In genomic region chr17:70183508-70183907, GRCh38 we compare ENCODE assay signal across 20 cellular contexts. TPM values are rescaled to one million over a fixed set of nuclear protein-coding genes. Genes with fewer than 3 reads are reported as not detected.
A peak's percentile ranks its signal among the peaks of the same experiment; 100 is the strongest.
DNase-seq lines count a peak whose midpoint lies in the region; ATAC-seq and TF ChIP-seq lines count a peak whose summit lies in the region.
"Had no signal": no experiment of that assay in that cellular context is flagged by ENCODE, and none has a peak within 500 bp of the region (broad histone marks: within the 10 kb centered on the region; RNA-seq: fewer than 3 reads in every experiment).

No MANE protein-coding gene starts in this region.

- H3K9me3 ChIP-seq in left ventricle myocardium inferior (replicated peaks) = no peaks in the 10 kb centered on the region
- no peaks in the 10 kb centered on the region for H3K9me3 ChIP-seq in parathyroid adenoma (ENCODE audit: control insufficient read depth, low read length)
- H3K9me3 ChIP-seq in skeletal muscle tissue (ENCODE audit: control insufficient read depth in 3 of 3, low read length in 3 of 3) = no peaks in the 10 kb centered on the region
- no peaks in the 10 kb centered on the region for H3K9me3 ChIP-seq in Caco-2
- H3K9me3 ChIP-seq: BLaER1 had no signal

- H3K27ac Mint-ChIP-seq in natural killer cell (no peak overlapping the region), Caco-2 (ENCODE audit: unreplicated experiment) (no peak overlapping the region)
- H3K27ac Mint-ChIP-seq: B cell; CD4-positive, CD25-positive, alpha-beta regulatory T cell; CD8-positive, alpha-beta T cell had no signal

- H3K4me1 Mint-ChIP-seq in natural killer cell (no peaks in the 10 kb centered on the region), Caco-2 (ENCODE audit: low read depth, unreplicated experiment) (no peaks in the 10 kb centered on the region)
- H3K4me1 Mint-ChIP-seq: B cell; CD4-positive, CD25-positive, alpha-beta regulatory T cell had no signal

- BruUV-seq in Caco-2 (replicated peaks; lab: Mats Ljungman, UMichigan) = no TSS peak

- no peak for DNase-seq in left ventricle myocardium inferior
- no peak for DNase-seq in Right ventricle myocardium superior
- no peak for DNase-seq in natural killer cell
- DNase-seq in Caco-2 = no peak
- DNase-seq: CD4-positive, CD25-positive, alpha-beta regulatory T cell; CD8-positive, alpha-beta T cell; DMS 273 treated with DMSO at 0.1 percent for 48 hours; DMS79; EL; GDM1; GM23248; H7; HCEC 1CT had no signal

- no peak for ATAC-seq in Right ventricle myocardium superior (ENCODE audit: poor library complexity)
- ATAC-seq in natural killer cell = no peak
- ATAC-seq: CD8-positive, alpha-beta T cell; GM12878 had no signal

- H3K9ac ChIP-seq in parathyroid adenoma = no peak overlapping the region
- H3K9ac ChIP-seq in skeletal muscle tissue (ENCODE audit: low read depth in 1 of 3, low read length in 3 of 3) = no peak overlapping the region
- H3K9ac ChIP-seq: BLaER1, GM23248 had no signal

- intact Hi-C loops in left ventricle myocardium inferior (cut with micrococcal nuclease) = no loop called here
- intact Hi-C loops in Right ventricle myocardium superior (cut with DNase I) = no loop called here
- intact Hi-C loops in natural killer cell (cut with micrococcal nuclease) = no loop called here
- intact Hi-C loops in Caco-2 (cut with micrococcal nuclease; ENCODE audit: unreplicated experiment) = no loop called here

- H3K4me3 Mint-ChIP-seq in natural killer cell (no peak overlapping the region), Caco-2 (ENCODE audit: unreplicated experiment) (no peak overlapping the region)
- H3K4me3 Mint-ChIP-seq: B cell; CD4-positive, CD25-positive, alpha-beta regulatory T cell; CD8-positive, alpha-beta T cell had no signal

- peak overlapping the region; percentile 38 for H3K4me2 ChIP-seq in parathyroid adenoma (ENCODE audit: low read length)
- H3K4me2 ChIP-seq: BLaER1 had no signal

- CTCF ChIA-PET in Caco-2 (lab: Charles Lee) = no interaction called here

- no peak overlapping the region for H3K4me3 ChIP-seq in left ventricle myocardium inferior
- H3K4me3 ChIP-seq in parathyroid adenoma (ENCODE audit: low read depth, low read length) = no peak overlapping the region
- H3K4me3 ChIP-seq in skeletal muscle tissue (ENCODE audit: low read length in 3 of 3) = no peak overlapping the region
- no peak overlapping the region for H3K4me3 ChIP-seq in Caco-2 (ENCODE audit: low read depth, low read length)
- H3K4me3 ChIP-seq: BLaER1, GM12878, GM23248 had no signal

- no peak overlapping the region for H2AFZ ChIP-seq in parathyroid adenoma
- H2AFZ ChIP-seq: GM23248 had no signal

- POLR2A ChIA-PET in Caco-2 (lab: Charles Lee) = no interaction called here

- TF ChIP-seq CTCF in left ventricle myocardium inferior (IDR thresholded peaks at IDR 0.05; ENCODE audit: borderline replicate concordance) (no peak), parathyroid adenoma (IDR thresholded peaks at IDR 0.05) (no peak), natural killer cell (IDR thresholded peaks at IDR 0.05) (no peak), Caco-2 (IDR thresholded peaks at IDR 0.05; ENCODE audit: insufficient read depth in 1 of 2, low read depth in 1 of 2, low read length in 1 of 2, severe bottlenecking in 1 of 2, unreplicated experiment in 1 of 2) (no peak)

- H3K4me1 ChIP-seq in left ventricle myocardium inferior (peaks cover 53% of the 10 kb centered on the region), parathyroid adenoma (peaks cover 13% of the 10 kb centered on the region), skeletal muscle tissue (ENCODE audit: control insufficient read depth in 3 of 3, insufficient read depth in 3 of 3, low read length in 3 of 3) (peaks cover 3 to 16% (median 6%) of the 10 kb centered on the region in 3 donors), Caco-2 (no peaks in the 10 kb centered on the region)
- H3K4me1 ChIP-seq: BLaER1 had no signal

- H3K27ac ChIP-seq in left ventricle myocardium inferior (replicated peaks) (peak overlapping the region; percentile 36), parathyroid adenoma (peak overlapping the region; percentile 99), skeletal muscle tissue (ENCODE audit: low read depth, low read length) (peak overlapping the region; percentile 1)
- H3K27ac ChIP-seq: 22Rv1, BLaER1, C4-2B, GM23248 had no signal

- H3K9me3 Mint-ChIP-seq in natural killer cell = peaks cover 0 to 4% of the 10 kb centered on the region in 2 donors
- peaks cover 4% of the 10 kb centered on the region for H3K9me3 Mint-ChIP-seq in Caco-2 (ENCODE audit: unreplicated experiment)
- H3K9me3 Mint-ChIP-seq: CD8-positive, alpha-beta T cell had no signal

- H3K27me3 ChIP-seq in left ventricle myocardium inferior (ENCODE audit: low read depth) (no peaks in the 10 kb centered on the region), parathyroid adenoma (ENCODE audit: control insufficient read depth, insufficient read depth, low read length) (no peaks in the 10 kb centered on the region), skeletal muscle tissue (ENCODE audit: control insufficient read depth in 3 of 3, insufficient read depth in 3 of 3, low read length in 3 of 3) (no peaks in the 10 kb centered on the region), Caco-2 (replicated peaks; ENCODE audit: control insufficient read depth, insufficient read depth, low read length) (no peaks in the 10 kb centered on the region)
- H3K27me3 ChIP-seq: BLaER1 had no signal

- H3K36me3 ChIP-seq in left ventricle myocardium inferior = no peaks in the 10 kb centered on the region
- no peaks in the 10 kb centered on the region for H3K36me3 ChIP-seq in parathyroid adenoma (ENCODE audit: control insufficient read depth, insufficient read depth, low read length)
- H3K36me3 ChIP-seq in skeletal muscle tissue (ENCODE audit: control insufficient read depth in 3 of 3, insufficient read depth in 3 of 3, low read length in 3 of 3) = no peaks in the 10 kb centered on the region
- no peaks in the 10 kb centered on the region for H3K36me3 ChIP-seq in Caco-2 (ENCODE audit: control insufficient read depth, insufficient read depth, low read length)

- H3K27me3 Mint-ChIP-seq in natural killer cell (ENCODE audit: low read depth in 2 of 2) = no peaks in the 10 kb centered on the region
- H3K27me3 Mint-ChIP-seq in Caco-2 (ENCODE audit: insufficient read depth, unreplicated experiment) = no peaks in the 10 kb centered on the region
- H3K27me3 Mint-ChIP-seq: CD4-positive, CD25-positive, alpha-beta regulatory T cell had no signal

- peaks cover 3% of the 10 kb centered on the region for H3K79me2 ChIP-seq in parathyroid adenoma

- no peaks in the 10 kb centered on the region for H3K36me3 Mint-ChIP-seq in natural killer cell
- H3K36me3 Mint-ChIP-seq in Caco-2 (ENCODE audit: insufficient read depth, unreplicated experiment) = no peaks in the 10 kb centered on the region
- H3K36me3 Mint-ChIP-seq: CD4-positive, CD25-positive, alpha-beta regulatory T cell; CD8-positive, alpha-beta T cell had no signal

RNA-seq across cellular contexts. Expression of gene KCNJ2, which starts 14.2 kb away (rescaled TPM):
- 44.8 TPM for total RNA-seq in left ventricle myocardium inferior
- total RNA-seq in Right ventricle myocardium superior = 47.1 TPM
- 34.4 TPM for total RNA-seq in skeletal muscle tissue
- 1 to 10 TPM in 1 of 3 donors, under 1 TPM in 1, not detected in 1; 0.14 to 2.5 TPM for total RNA-seq in natural killer cell
- total RNA-seq in Caco-2 (2022) = 0.70 and 1.0 TPM in 2 replicates
- total RNA-seq: B cell; CD8-positive, alpha-beta T cell had no signal

Comparison
In these comparisons a context has a peak if more than half of its experiments do, and no peak if none do; other contexts are left out.
1. H3K27ac ChIP-seq: peak in every context shown above with its lines; median percentile 99 in parathyroid adenoma; 36 in left ventricle myocardium inferior; 1 in skeletal muscle tissue.
2. RNA of gene KCNJ2, which starts 14.2 kb away (total RNA-seq): 47.1 TPM in Right ventricle myocardium superior (single experiment), 44.8 TPM in left ventricle myocardium inferior (single experiment) and 34.4 TPM in skeletal muscle tissue (single experiment); 0.70 to 1.0 TPM in Caco-2 and 0.14 to 2.5 TPM in natural killer cell; every median in the first group is over 10 times any median in the second.